In the genomic region with DNA sequence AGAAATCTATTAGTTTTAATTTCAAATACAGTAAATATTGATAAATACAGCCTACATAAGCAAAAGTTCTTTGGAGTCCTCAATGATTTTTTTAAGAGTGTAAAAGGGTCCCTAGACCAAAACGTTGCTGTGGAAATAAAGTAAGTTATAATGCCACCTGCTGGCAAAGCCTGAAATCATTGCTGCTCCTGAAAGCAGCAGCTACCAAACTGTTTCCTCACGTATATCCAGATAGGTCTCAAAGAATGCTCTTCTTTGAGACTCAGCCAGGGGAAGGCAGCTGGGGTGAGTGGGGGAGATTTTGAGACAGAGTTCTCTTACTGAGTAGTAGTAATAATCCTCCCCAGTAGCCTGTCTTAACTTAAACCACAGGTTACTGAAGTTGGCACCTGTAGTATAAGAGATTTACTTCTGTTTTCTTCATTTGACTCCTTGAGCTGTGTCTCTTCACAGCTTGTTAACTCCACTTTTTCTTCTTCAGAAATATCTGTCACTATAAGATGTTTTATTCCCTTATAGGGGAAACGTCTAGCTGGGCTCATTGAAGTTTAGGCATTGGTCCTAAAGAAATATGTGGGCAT, we compare ENCODE assay signal across 8 cellular contexts.
DNase-seq lines count a peak whose midpoint lies in the region; ATAC-seq lines count a peak whose summit lies in the region.

No MANE protein-coding gene starts in this region.

- DNase-seq in COLO668 (lab: John Stamatoyannopoulos, UW; ENCODE audit: unreplicated experiment) = peak; percentile 16
- peak; percentile 14 for DNase-seq in GM19240 (ENCODE audit: insufficient read length, low spot score)
- DNase-seq in NCI-H1930 (lab: John Stamatoyannopoulos, UW) = peak; percentile 2 to 9
- peak; percentile 6 for DNase-seq in activated CD4-positive, alpha-beta T cell treated with anti-CD3 and anti-CD28 coated beads, Interleukin-2, amount 50 U/mL, for 1 hour
- peak; percentile 13 for DNase-seq in foreskin melanocyte
- DNase-seq in retina = peak; percentile 30
- DNase-seq in mesenteric fat pad (ENCODE audit: low spot score) = no peak

- ATAC-seq in HG02678 (IDR thresholded peaks at IDR 0.05; ENCODE audit: unreplicated experiment) = no peak
